8 cellular contexts compared by ENCODE assay signal in the genomic region with DNA sequence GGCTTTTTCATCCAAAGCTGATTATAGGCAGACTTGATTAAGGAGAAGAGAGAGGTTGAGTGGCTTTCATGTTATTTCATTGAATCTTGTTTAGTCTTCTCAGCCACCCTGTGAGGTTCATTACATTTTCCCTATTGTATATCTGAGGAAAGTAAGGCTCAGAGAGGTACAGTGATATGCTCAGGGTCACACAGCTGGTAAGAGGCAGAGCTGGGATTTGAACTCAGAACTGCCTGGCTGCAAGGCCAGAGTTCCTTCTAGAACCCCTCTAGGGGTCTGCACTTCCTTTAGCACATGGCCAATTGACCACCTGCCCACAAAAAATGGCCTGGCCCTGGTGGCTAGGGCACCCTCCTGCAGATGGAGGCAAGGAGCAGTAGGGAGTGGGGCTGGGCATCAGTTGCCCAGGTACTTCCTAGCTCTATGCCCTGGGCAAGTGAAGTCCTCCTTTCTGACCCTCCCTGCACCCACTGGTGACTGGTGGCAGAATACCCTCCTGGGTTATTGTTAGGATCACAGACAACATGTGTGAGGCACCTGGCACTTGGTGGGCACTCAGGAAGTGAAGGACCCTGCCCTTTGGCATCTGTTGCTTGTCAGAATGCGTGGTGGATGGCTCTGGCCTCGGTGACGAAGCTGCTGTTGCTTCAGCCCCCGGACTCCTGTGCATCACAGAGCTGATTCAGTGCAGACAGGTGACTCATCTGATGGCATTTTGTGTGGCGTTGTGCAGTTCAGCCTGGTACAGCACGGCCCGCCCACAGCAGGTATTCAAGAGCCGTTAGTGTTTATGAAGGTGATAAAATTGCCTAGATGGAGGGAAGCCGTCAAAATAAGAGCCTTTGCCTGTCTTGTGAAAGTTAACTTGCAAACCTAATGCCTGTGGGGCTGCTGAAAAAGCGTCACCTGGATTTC.
DNase-seq lines count a peak whose midpoint lies in the region; ATAC-seq, FAIRE-seq and TF ChIP-seq lines count a peak whose summit lies in the region.

No MANE protein-coding gene starts in this region.

- H3K27ac ChIP-seq in Panc1 (ENCODE audit: low read length) (peak overlapping the region; percentile 94), cingulate gyrus (ENCODE audit: low read depth, low read length) (peak overlapping the region; percentile 13), prostate gland (peak overlapping the region; percentile 1 to 16)

- H3K36me3 ChIP-seq in Panc1 (ENCODE audit: control insufficient read depth, insufficient read depth, low read length) (no peaks in the 10 kb centered on the region), prostate gland (no peaks in the 10 kb centered on the region)

- 38% methylated on average over 10 of the region's 10 CpGs for WGBS in prostate gland

- H3K9me3 ChIP-seq in Panc1 (ENCODE audit: control insufficient read depth, insufficient read depth, low read depth, low read length) = no peaks in the 10 kb centered on the region
- H3K9me3 ChIP-seq in prostate gland = no peaks in the 10 kb centered on the region

- CTCF ChIA-PET in Panc1 (lab: Charles Lee) = interaction anchor here (0.7 to 2.1 kb wide), 8 partner anchors 21 to 1341 kb away, joined by 3 to 10 read pairs (median 4); no protein-coding TSS in a partner anchor

- POLR2A ChIA-PET in Panc1 (lab: Charles Lee) = interaction anchor here (0.6 kb wide), 1 partner anchor 1810 kb away, joined by 6 read pairs; no protein-coding TSS in a partner anchor

- intact Hi-C loops in Panc1 (cut with micrococcal nuclease; ENCODE audit: unreplicated experiment) (no loop called here), prostate gland (cut with DNase I) (loop anchor here (5.0 kb wide), 1 partner anchor 208 kb away; no protein-coding TSS in a partner anchor)

- H3K4me1 ChIP-seq in Panc1 (ENCODE audit: control insufficient read depth, insufficient read depth, low read length) (peaks cover 86% of the 10 kb centered on the region), prostate gland (replicated peaks) (peaks cover 12% of the 10 kb centered on the region)

- FAIRE-seq in G401.6 (lab: Jason Lieb, UNC) = peak; percentile 78

- ATAC-seq in Panc1 (peak; percentile 88), GM21619 (IDR thresholded peaks at IDR 0.05; ENCODE audit: unreplicated experiment) (no peak)

- H3K4me3 ChIP-seq in Panc1 (ENCODE audit: low read depth in 2 of 2, low read length in 2 of 2) (no peak overlapping the region), prostate gland (no peak overlapping the region)

- H3K27me3 ChIP-seq in Panc1 (ENCODE audit: control insufficient read depth, insufficient read depth, low read length) (no peaks in the 10 kb centered on the region), prostate gland (replicated peaks; ENCODE audit: insufficient read depth) (no peaks in the 10 kb centered on the region)

- DNase-seq in Panc1 (ENCODE audit: low read depth, low spot score) (peak; percentile 83), prostate gland (ENCODE audit: low spot score) (peak; percentile 79), hippocampal formation (lab: John Stamatoyannopoulos, UW) (no peak), midbrain (lab: John Stamatoyannopoulos, UW) (no peak), D341Med (ENCODE audit: low spot score) (no peak)

- in situ Hi-C loops in Panc1 (cut with HindIII; ENCODE audit: low pct_unique_long_range_greater_than_20kb, low sequenced_read_pairs) = no loop called here

- TF ChIP-seq CTCF in Panc1 (IDR thresholded peaks at IDR 0.05) (no peak), prostate gland (IDR thresholded peaks at IDR 0.05) (no peak)

- TF ChIP-seq POLR2A in prostate gland (IDR thresholded peaks at IDR 0.05) = peak; percentile 29

- no TSS peak for BruUV-seq in Panc1 (replicated peaks; lab: Mats Ljungman, UMichigan)

Comparison
In these comparisons a context has a peak if more than half of its experiments do, and no peak if none do; other contexts are left out.
1. DNase-seq: peak in Panc1 (single experiment) and prostate gland (single experiment); none in hippocampal formation (0 of 2), midbrain (single experiment) and D341Med (single experiment).
2. H3K27ac ChIP-seq: peak in every context shown above with its lines; median percentile 94 in Panc1; 13 in cingulate gyrus; 8 in prostate gland.